Comparison of ENCODE assay signal across 24 cellular contexts in the genomic region with DNA sequence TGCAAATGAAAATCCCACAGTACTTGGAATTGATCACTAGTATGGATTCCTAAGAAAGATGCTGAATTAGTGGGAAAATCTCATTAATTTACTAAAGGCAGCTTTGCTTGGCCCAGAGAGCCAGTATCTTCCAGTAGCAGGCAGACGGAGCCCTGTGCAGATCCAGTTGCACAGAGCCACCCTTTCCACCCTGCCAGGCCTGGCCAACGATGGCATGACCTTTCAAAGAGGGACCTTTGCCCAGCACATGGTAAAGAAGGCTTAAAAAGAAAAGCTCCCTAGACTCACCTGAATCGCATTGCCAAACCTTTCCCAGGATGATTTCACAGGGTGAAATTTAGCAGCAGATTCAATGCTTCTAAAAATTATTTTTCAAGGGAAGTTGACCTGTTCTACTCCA.
"Had no signal": no experiment of that assay in that cellular context is flagged by ENCODE, and none has a peak within 500 bp of the region (broad histone marks: within the 10 kb centered on the region; RNA-seq: fewer than 3 reads in every experiment).

No MANE protein-coding gene starts in this region.

- H3K27ac Mint-ChIP-seq: activated B cell treated with CpG ODN at 0.5 μM for 24 hours; activated CD8-positive, alpha-beta memory T cell treated with anti-CD3 and anti-CD28 coated beads, Interleukin-2, amount 10 ng/mL, durations not matched to agents 7 days and 5 days; activated CD8-positive, alpha-beta T cell treated with anti-CD3 and anti-CD28 coated beads for 36 hours; activated naive CD4-positive, alpha-beta T cell treated with anti-CD3 and anti-CD28 coated beads, Interleukin-2, amount 50 U/mL, for 72 hours; activated T-helper 2 cell treated with anti-CD3 and anti-CD28 coated beads, Interferon-gamma antibody, Interleukin-2, Interleukin-4, amounts not matched to agents 10 μg/mL and 5 μg/mL and 100 μg/mL, durations not matched to agents 14 hours and 24 hours and 36 hours; memory B cell; natural killer cell; neural progenitor cell; T-cell had no signal

- H3K79me2 ChIP-seq: parathyroid adenoma had no signal

- H3K4me1 ChIP-seq: psoas muscle, testis had no signal

- H2AFZ ChIP-seq: neural progenitor cell, parathyroid adenoma had no signal

- H3K4me1 Mint-ChIP-seq: activated B cell treated with CpG ODN at 0.5 μM for 24 hours; activated CD8-positive, alpha-beta memory T cell treated with anti-CD3 and anti-CD28 coated beads, Interleukin-2, amount 10 ng/mL, durations not matched to agents 7 days and 5 days; central memory CD8-positive, alpha-beta T cell; memory B cell; natural killer cell; T-cell had no signal

- H3K4me2 ChIP-seq: neural progenitor cell had no signal

- H3K27ac ChIP-seq: neural progenitor cell, parathyroid adenoma, psoas muscle, testis, transverse colon had no signal

- H3K9me3 ChIP-seq: heart right ventricle, psoas muscle, testis, transverse colon had no signal

- H3K4me3 ChIP-seq: heart right ventricle, neural progenitor cell, psoas muscle, testis, transverse colon had no signal

- H3K9ac ChIP-seq: neural progenitor cell, parathyroid adenoma had no signal

- H3K9me3 Mint-ChIP-seq: activated B cell treated with CpG ODN at 0.5 μM for 24 hours; activated CD8-positive, alpha-beta T cell treated with anti-CD3 and anti-CD28 coated beads for 36 hours; activated T-helper 2 cell treated with anti-CD3 and anti-CD28 coated beads, Interferon-gamma antibody, Interleukin-2, Interleukin-4, amounts not matched to agents 10 μg/mL and 5 μg/mL and 100 μg/mL, durations not matched to agents 14 hours and 24 hours and 36 hours; central memory CD8-positive, alpha-beta T cell; neural progenitor cell; T-cell had no signal

- ATAC-seq: activated CD8-positive, alpha-beta memory T cell treated with anti-CD3 and anti-CD28 coated beads, Interleukin-2, amount 10 ng/mL, durations not matched to agents 7 days and 5 days; activated CD8-positive, alpha-beta T cell treated with anti-CD3 and anti-CD28 coated beads for 36 hours; activated naive CD4-positive, alpha-beta T cell treated with anti-CD3 and anti-CD28 coated beads, Interleukin-2, amount 50 U/mL, for 72 hours; heart right ventricle; natural killer cell; psoas muscle; T-cell had no signal

- H3K4me3 Mint-ChIP-seq: activated B cell treated with CpG ODN at 0.5 μM for 24 hours; activated CD8-positive, alpha-beta memory T cell treated with anti-CD3 and anti-CD28 coated beads, Interleukin-2, amount 10 ng/mL, durations not matched to agents 7 days and 5 days; activated CD8-positive, alpha-beta T cell treated with anti-CD3 and anti-CD28 coated beads for 36 hours; central memory CD8-positive, alpha-beta T cell; memory B cell; natural killer cell; neural progenitor cell; T-cell had no signal

- H3K27me3 ChIP-seq: neural progenitor cell, testis, transverse colon had no signal

- DNase-seq: activated B cell treated with CpG ODN at 0.5 μM for 24 hours; activated CD4-positive, alpha-beta T cell treated with anti-CD3 and anti-CD28 coated beads, Interleukin-2, amount 50 U/mL, for 1 hour; activated CD8-positive, alpha-beta memory T cell treated with anti-CD3 and anti-CD28 coated beads, Interleukin-2, amount 10 ng/mL, durations not matched to agents 7 days and 5 days; activated CD8-positive, alpha-beta T cell treated with anti-CD3 and anti-CD28 coated beads for 36 hours; activated naive CD4-positive, alpha-beta T cell; activated T-cell treated with anti-CD3 and anti-CD28 coated beads, Interleukin-2, amount 50 U/mL, for 48 hours; effector CD8-positive, alpha-beta T cell; erythroblast; foreskin fibroblast; heart right ventricle; natural killer cell; occipital lobe; psoas muscle; stimulated activated CD4-positive, alpha-beta T cell treated with anti-CD3 and anti-CD28 coated beads, Interleukin-15, amount 100 ng/mL, for 24 hours; stimulated activated naive CD4-positive, alpha-beta T cell; T-cell; testis; transverse colon had no signal

- H3K36me3 Mint-ChIP-seq: activated CD8-positive, alpha-beta memory T cell treated with anti-CD3 and anti-CD28 coated beads, Interleukin-2, amount 10 ng/mL, durations not matched to agents 7 days and 5 days; activated naive CD4-positive, alpha-beta T cell treated with anti-CD3 and anti-CD28 coated beads, Interleukin-2, amount 50 U/mL, for 72 hours; memory B cell; natural killer cell; neural progenitor cell; T-cell had no signal

- H3K36me3 ChIP-seq: heart right ventricle, neural progenitor cell, transverse colon had no signal
